8 cellular contexts compared by ENCODE assay signal in genomic region chr6:52162940-52163908, GRCh38. TPM values are rescaled to one million over a fixed set of nuclear protein-coding genes. Genes with fewer than 3 reads are reported as not detected.
A peak's percentile ranks its signal among the peaks of the same experiment; 100 is the strongest.
DNase-seq lines count a peak whose midpoint lies in the region; ATAC-seq, FAIRE-seq and TF ChIP-seq lines count a peak whose summit lies in the region.

No MANE protein-coding gene starts in this region.

- no peak overlapping the region for H3K4me3 ChIP-seq in A549
- H3K4me3 ChIP-seq in astrocyte of the spinal cord (ENCODE audit: low read depth, low read length) = no peak overlapping the region
- no peak overlapping the region for H3K4me3 ChIP-seq in lower lobe of right lung

- POLR2A ChIA-PET in A549 (lab: Yijun Ruan, JAX) = no interaction called here

- no peaks in the 10 kb centered on the region for H3K36me3 ChIP-seq in lower lobe of right lung

- WGBS in A549 (ENCODE audit: missing lambda C conversion rate) = 21% methylated on average over 4 of the region's 4 CpGs

- TF ChIP-seq EP300 in A549 (IDR thresholded peaks at IDR 0.05) = no peak

- peak; percentile 66 to 71; a peak in 4 of 5 replicates for TF ChIP-seq RAD21 in A549 (conservative IDR thresholded peaks at IDR 0.05 in 1 of 2, IDR thresholded peaks at IDR 0.05 in 1 of 2)

- no peaks in the 10 kb centered on the region for H3K4me1 ChIP-seq in A549
- no peaks in the 10 kb centered on the region for H3K4me1 ChIP-seq in lower lobe of right lung

- intact Hi-C loops in lower lobe of right lung (cut with DNase I) = no loop called here

- peaks cover 14% of the 10 kb centered on the region for H3K27me3 ChIP-seq in lower lobe of right lung (ENCODE audit: low read depth)

- TF ChIP-seq CTCF in A549 (IDR thresholded peaks at IDR 0.05) (peak; percentile 54), HFFc6 (IDR thresholded peaks at IDR 0.05) (peak; percentile 78), astrocyte of the spinal cord (IDR thresholded peaks at IDR 0.05; ENCODE audit: low read depth, low read length) (peak; percentile 46), lower lobe of right lung (IDR thresholded peaks at IDR 0.05) (peak; percentile 50)

- H3K9me3 Mint-ChIP-seq in HFFc6 = no peaks in the 10 kb centered on the region

- H3K4me2 ChIP-seq in A549 = no peak overlapping the region

- FAIRE-seq in A549 (lab: Jason Lieb, UNC) = no peak

- peaks cover 3% of the 10 kb centered on the region; the same call in 1 of the 2 replicates for H3K27me3 Mint-ChIP-seq in HFFc6 (ENCODE audit: insufficient read depth)

- H3K27ac ChIP-seq in A549 (no peak overlapping the region), lower lobe of right lung (no peak overlapping the region)

- H3K9me3 ChIP-seq in A549 = no peaks in the 10 kb centered on the region
- no peaks in the 10 kb centered on the region for H3K9me3 ChIP-seq in lower lobe of right lung

- H3K4me1 Mint-ChIP-seq in HFFc6 (ENCODE audit: low read depth) = no peaks in the 10 kb centered on the region

- H3K36me3 Mint-ChIP-seq in HFFc6 (ENCODE audit: low read depth) = no peaks in the 10 kb centered on the region

- H3K27ac Mint-ChIP-seq in HFFc6 = no peak overlapping the region

- H3K4me3 Mint-ChIP-seq in HFFc6 = no peak overlapping the region

- in situ Hi-C loops in astrocyte of the spinal cord (cut with HindIII; ENCODE audit: low sequenced_read_pairs) = no loop called here

- DNase-seq in A549 (ENCODE audit: low read depth in 1 of 2, low spot score in 1 of 2) (peak; percentile 2 to 38), GM03348 (ENCODE audit: low spot score) (peak; percentile 19), HFFc6 (peak; percentile 29), NCI-H2029 (lab: John Stamatoyannopoulos, UW) (peak; percentile 39), astrocyte of the spinal cord (ENCODE audit: low read depth, low spot score) (peak; percentile 4), lower lobe of right lung (no peak)
- DNase-seq in stimulated activated CD4-positive, alpha-beta T cell treated with anti-CD3 and anti-CD28 coated beads, Interleukin-4, amount 100 ng/mL, for 4 hours = no peak

- ATAC-seq in A549 (peak; percentile 56 to 63; a peak in 3 of 6 replicates), lower lobe of right lung (peak in 1 of 2 donors; percentile 52), HG02840 (IDR thresholded peaks at IDR 0.05; ENCODE audit: low FRiP score, unreplicated experiment) (no peak)

- TF ChIP-seq POLR2A in A549 (IDR thresholded peaks at IDR 0.05; ENCODE audit: low read length) = no peak

- CTCF ChIA-PET in A549 (lab: Yijun Ruan, JAX) = interaction anchor here (0.6 to 2.1 kb wide), 12 partner anchors 9 to 652 kb away, joined by 3 to 10 read pairs (median 4); no protein-coding TSS in a partner anchor

TF ChIP-seq in A549, 52 proteins besides CTCF, POLR2A, EP300 and RAD21:
- no peak for TF ChIP-seq RCOR1 (IDR thresholded peaks at IDR 0.05; ENCODE audit: low read depth, low read length)
- peak; percentile 52 for TF ChIP-seq SMC3 (IDR thresholded peaks at IDR 0.05)

RNA-seq across cellular contexts. Expression of gene IL17A, which starts 23.0 kb away (rescaled TPM):
- not detected in 2 replicates for polyA plus RNA-seq in A549 (2011; rRNA removed)
- polyA plus RNA-seq in A549 (2012; cell fraction: cytosol; rRNA removed) = not detected in 2 replicates
- polyA plus RNA-seq in A549 (2012; cell fraction: nucleus; rRNA removed) = not detected in 2 replicates
- polyA plus RNA-seq in A549 (2017; fragmentation: RNase III; extraction: RNeasy Plus Mini Kit Qiagen cat#74134 plus additional on column Dnase treatment) = not detected in 3 replicates
- polyA minus RNA-seq in A549 (2011; rRNA and poly(A)+ RNA removed) = not detected in 2 replicates
- not detected for total RNA-seq in HFFc6 (2021; fragmentation: NEBNext Ultra II Directional; extraction: Animal tissue kit (Norgen Biotek cat#: 25700))
- not detected for total RNA-seq in lower lobe of right lung

Comparison
In these comparisons a context has a peak if more than half of its experiments do, and no peak if none do; other contexts are left out.
1. DNase-seq: peak in A549 (2 of 2), GM03348 (single experiment), HFFc6 (single experiment), NCI-H2029 (single experiment) and astrocyte of the spinal cord (single experiment); none in lower lobe of right lung (single experiment) and stimulated activated CD4-positive, alpha-beta T cell treated with anti-CD3 and anti-CD28 coated beads, Interleukin-4, amount 100 ng/mL, for 4 hours (0 of 2).
2. Peak in every context shown above with its lines, with median percentiles within 50 percentile points of each other: CTCF ChIP-seq.